In the genomic region with DNA sequence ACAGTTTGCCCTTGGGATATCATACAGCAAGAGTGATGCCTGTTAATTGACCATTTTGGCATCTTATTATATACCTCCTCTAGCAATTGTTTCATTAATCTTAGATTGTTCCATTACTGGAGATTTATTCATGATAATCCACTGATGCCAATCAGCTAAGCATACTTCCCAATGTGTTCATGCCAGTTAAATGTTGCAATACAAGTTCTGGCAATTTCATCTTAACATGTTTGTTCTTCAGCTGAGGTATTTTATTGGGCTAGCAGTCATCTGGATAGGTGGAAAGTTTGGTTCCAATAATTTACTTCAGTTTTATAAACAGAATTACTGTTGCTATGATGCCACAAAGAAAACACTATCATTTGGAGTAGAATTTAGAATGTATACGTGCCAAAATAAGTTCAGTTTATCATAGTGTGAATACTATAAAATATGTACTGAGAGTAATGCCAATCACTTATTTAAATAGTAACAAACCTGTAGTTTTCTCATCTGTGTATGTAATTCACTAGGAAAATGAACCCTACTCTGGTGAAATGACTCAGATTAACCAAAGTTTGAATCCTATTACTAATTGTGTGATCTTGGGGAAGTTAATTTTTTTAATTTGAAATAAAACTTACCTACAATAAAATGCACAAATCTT, we compare ENCODE assay signal across 23 cellular contexts. TPM values are rescaled to one million over a fixed set of nuclear protein-coding genes. Genes with fewer than 3 reads are reported as not detected.
DNase-seq lines count a peak whose midpoint lies in the region; ATAC-seq and TF ChIP-seq lines count a peak whose summit lies in the region.
"Had no signal": no experiment of that assay in that cellular context is flagged by ENCODE, and none has a peak within 500 bp of the region (broad histone marks: within the 10 kb centered on the region; RNA-seq: fewer than 3 reads in every experiment).

No MANE protein-coding gene starts in this region.

- H3K36me3 Mint-ChIP-seq in stimulated activated effector memory CD8-positive, alpha-beta T cell treated with anti-CD3 and anti-CD28 coated beads, Interleukin-12 subunit alpha, Interleukin-12 subunit beta, amount 100 ng/mL, for 72 hours, result no peaks in the 10 kb centered on the region
- H3K36me3 Mint-ChIP-seq in stimulated activated naive B cell treated with anti-CD40 and anti-IgM and Interleukin-4, amounts not matched to agents 10 μg/mL and 1 μg/mL and 100 μg/mL, for 72 hours, result no peaks in the 10 kb centered on the region

- peaks cover 57 to 67% of the 10 kb centered on the region in 2 donors for H3K27me3 Mint-ChIP-seq in stimulated activated naive B cell treated with anti-CD40 and anti-IgM and Interleukin-4, amounts not matched to agents 10 μg/mL and 1 μg/mL and 100 μg/mL, for 72 hours

- no peak for TF ChIP-seq POLR2A in breast epithelium (IDR thresholded peaks at IDR 0.05)
- TF ChIP-seq POLR2A in sigmoid colon (IDR thresholded peaks at IDR 0.05), result no peak

- H3K9ac ChIP-seq in mammary epithelial cell (ENCODE audit: insufficient read depth, low read length) (no peak overlapping the region), PC-3 (ENCODE audit: low read length) (no peak overlapping the region)
- H3K9ac ChIP-seq: BLaER1 treated with 17β-estradiol and CSF1 and Interleukin-3, amounts not matched to agents 10 nM and 100 nM had no signal

- no TSS peak for BruUV-seq in mammary epithelial cell (replicated peaks; lab: Mats Ljungman, UMichigan)
- BruUV-seq in PC-3 (replicated peaks; lab: Mats Ljungman, UMichigan), result no TSS peak

- no peaks in the 10 kb centered on the region for H3K4me1 ChIP-seq in mammary epithelial cell (ENCODE audit: insufficient read depth, low read length)
- H3K4me1 ChIP-seq in breast epithelium, result no peaks in the 10 kb centered on the region
- H3K4me1 ChIP-seq in PC-3 (ENCODE audit: insufficient read depth, low read length), result peaks cover 11% of the 10 kb centered on the region; the same call in 1 of the 2 replicates
- peaks cover 0 to 10% (median 6%) of the 10 kb centered on the region in 4 donors for H3K4me1 ChIP-seq in sigmoid colon
- H3K4me1 ChIP-seq: BLaER1 treated with 17β-estradiol and CSF1 and Interleukin-3, amounts not matched to agents 10 nM and 100 nM had no signal

- H3K4me1 Mint-ChIP-seq in stimulated activated effector memory CD8-positive, alpha-beta T cell treated with anti-CD3 and anti-CD28 coated beads, Interleukin-12 subunit alpha, Interleukin-12 subunit beta, amount 100 ng/mL, for 72 hours, result no peaks in the 10 kb centered on the region
- peaks cover 3 to 7% of the 10 kb centered on the region in 2 donors for H3K4me1 Mint-ChIP-seq in stimulated activated naive B cell treated with anti-CD40 and anti-IgM and Interleukin-4, amounts not matched to agents 10 μg/mL and 1 μg/mL and 100 μg/mL, for 72 hours

- H3K27ac ChIP-seq in mammary epithelial cell (ENCODE audit: insufficient read depth, low read depth, low read length) (no peak overlapping the region), breast epithelium (no peak overlapping the region), PC-3 (ENCODE audit: low read length) (peak overlapping the region; percentile 32), epithelial cell of prostate (no peak overlapping the region), sigmoid colon (no peak overlapping the region)
- H3K27ac ChIP-seq: BLaER1 treated with 17β-estradiol and CSF1 and Interleukin-3, amounts not matched to agents 10 nM and 100 nM; Peyer's patch; SK-N-MC had no signal

- no peaks in the 10 kb centered on the region for H3K9me3 Mint-ChIP-seq in stimulated activated effector memory CD8-positive, alpha-beta T cell treated with anti-CD3 and anti-CD28 coated beads, Interleukin-12 subunit alpha, Interleukin-12 subunit beta, amount 100 ng/mL, for 72 hours
- no peaks in the 10 kb centered on the region for H3K9me3 Mint-ChIP-seq in stimulated activated naive B cell treated with anti-CD40 and anti-IgM and Interleukin-4, amounts not matched to agents 10 μg/mL and 1 μg/mL and 100 μg/mL, for 72 hours
- H3K9me3 Mint-ChIP-seq: CD4-positive, alpha-beta T cell had no signal

- peak; percentile 51; the same call in 1 of the 2 replicates for ATAC-seq in PC-3
- ATAC-seq in stimulated activated effector memory CD8-positive, alpha-beta T cell treated with anti-CD3 and anti-CD28 coated beads, Interleukin-12 subunit alpha, Interleukin-12 subunit beta, amount 100 ng/mL, for 72 hours, result peak; percentile 52
- ATAC-seq in stimulated activated naive B cell treated with anti-CD40 and anti-IgM and Interleukin-4, amounts not matched to agents 10 μg/mL and 1 μg/mL and 100 μg/mL, for 72 hours (replicated peaks), result no peak
- ATAC-seq: K562 had no signal

- TF ChIP-seq EP300 in sigmoid colon (IDR thresholded peaks at IDR 0.05), result no peak

- in situ Hi-C loops in mammary epithelial cell (cut with MboI; ENCODE audit: low sequenced_read_pairs in 2 of 2), result no loop called here

- H2AFZ ChIP-seq in mammary epithelial cell (ENCODE audit: low read depth, low read length) (no peak overlapping the region), PC-3 (ENCODE audit: low read length) (no peak overlapping the region)

- no peaks in the 10 kb centered on the region for H4K20me1 ChIP-seq in mammary epithelial cell (ENCODE audit: insufficient read depth, low read length)
- H4K20me1 ChIP-seq in PC-3 (ENCODE audit: low read length), result no peaks in the 10 kb centered on the region
- H4K20me1 ChIP-seq: BLaER1 treated with 17β-estradiol and CSF1 and Interleukin-3, amounts not matched to agents 10 nM and 100 nM had no signal

- no peak for TF ChIP-seq CTCF in mammary epithelial cell (conservative IDR thresholded peaks at IDR 0.05 in 1 of 2, IDR thresholded peaks at IDR 0.05 in 1 of 2; ENCODE audit: extremely low read depth in 1 of 2, insufficient read depth in 1 of 2, low read depth in 1 of 2, low read length in 2 of 2)
- no peak for TF ChIP-seq CTCF in breast epithelium (IDR thresholded peaks at IDR 0.05)
- no peak for TF ChIP-seq CTCF in PC-3 (conservative IDR thresholded peaks at IDR 0.05; ENCODE audit: low read depth, low read length)
- TF ChIP-seq CTCF in sigmoid colon (IDR thresholded peaks at IDR 0.05), result no peak

- H3K36me3 ChIP-seq in mammary epithelial cell (ENCODE audit: insufficient read depth, low read length) (no peaks in the 10 kb centered on the region), breast epithelium (no peaks in the 10 kb centered on the region), PC-3 (ENCODE audit: low read depth, low read length) (no peaks in the 10 kb centered on the region), sigmoid colon (no peaks in the 10 kb centered on the region)
- H3K36me3 ChIP-seq: BLaER1 treated with 17β-estradiol and CSF1 and Interleukin-3, amounts not matched to agents 10 nM and 100 nM; MG63; Peyer's patch had no signal

- H3K4me2 ChIP-seq in mammary epithelial cell (ENCODE audit: insufficient read depth, low read depth, low read length) (no peak overlapping the region), PC-3 (ENCODE audit: low read length) (0 out of 2 replicates have a peak overlapping the region, but pooled peaks have one; percentile 4)
- H3K4me2 ChIP-seq: BLaER1 treated with 17β-estradiol and CSF1 and Interleukin-3, amounts not matched to agents 10 nM and 100 nM had no signal

- H3K4me3 ChIP-seq in mammary epithelial cell (replicated peaks in 1 of 3; ENCODE audit: insufficient read depth in 1 of 3, low read depth in 2 of 3, low read length in 3 of 3), result no peak overlapping the region
- H3K4me3 ChIP-seq in breast epithelium, result no peak overlapping the region
- no peak overlapping the region for H3K4me3 ChIP-seq in PC-3 (ENCODE audit: low read length)
- no peak overlapping the region for H3K4me3 ChIP-seq in sigmoid colon
- H3K4me3 ChIP-seq: BLaER1 treated with 17β-estradiol and CSF1 and Interleukin-3, amounts not matched to agents 10 nM and 100 nM; K562; MG63; Peyer's patch; SK-N-MC had no signal

- POLR2A ChIA-PET in PC-3 (lab: Charles Lee; ENCODE audit: unreplicated experiment), result interaction anchor here (0.7 kb wide), 1 partner anchor 45 kb away, joined by 3 read pairs; no protein-coding TSS in a partner anchor

- no peaks in the 10 kb centered on the region for H3K79me2 ChIP-seq in mammary epithelial cell (ENCODE audit: insufficient read depth, low read length)
- no peaks in the 10 kb centered on the region for H3K79me2 ChIP-seq in PC-3 (ENCODE audit: low read length)

- dilution Hi-C loops in mammary epithelial cell (cut with HindIII; ENCODE audit: low sequenced_read_pairs), result no loop called here

- 0% methylated on average over 1 of the region's 1 CpG for WGBS in mammary epithelial cell (ENCODE audit: low coverage, missing lambda C conversion rate)
- WGBS in sigmoid colon, 2 donors, result 22 to 69% methylated on average over 1 of the region's 1 CpG

- no peak overlapping the region for H3K27ac Mint-ChIP-seq in stimulated activated effector memory CD8-positive, alpha-beta T cell treated with anti-CD3 and anti-CD28 coated beads, Interleukin-12 subunit alpha, Interleukin-12 subunit beta, amount 100 ng/mL, for 72 hours
- H3K27ac Mint-ChIP-seq in stimulated activated naive B cell treated with anti-CD40 and anti-IgM and Interleukin-4, amounts not matched to agents 10 μg/mL and 1 μg/mL and 100 μg/mL, for 72 hours, result no peak overlapping the region
- H3K27ac Mint-ChIP-seq: CD4-positive, alpha-beta T cell had no signal

- H3K9me2 ChIP-seq in PC-3 (replicated peaks; ENCODE audit: low read length), result no peaks in the 10 kb centered on the region

- intact Hi-C loops in mammary epithelial cell (cut with micrococcal nuclease), result no loop called here
- intact Hi-C loops in breast epithelium (cut with DNase I; ENCODE audit: low total_unique reads), result no loop called here
- intact Hi-C loops in PC-3 (cut with micrococcal nuclease), result no loop called here
- intact Hi-C loops in sigmoid colon (cut with DNase I), result no loop called here

- H3K9me3 ChIP-seq in mammary epithelial cell (replicated peaks; ENCODE audit: insufficient read depth, low read length) (no peaks in the 10 kb centered on the region), breast epithelium (no peaks in the 10 kb centered on the region), PC-3 (ENCODE audit: low read length) (no peaks in the 10 kb centered on the region), sigmoid colon (no peaks in the 10 kb centered on the region)
- H3K9me3 ChIP-seq: MG63, Peyer's patch had no signal

- DNase-seq in mammary epithelial cell (peak; percentile 4), breast epithelium (ENCODE audit: low spot score in 2 of 2) (no peak), PC-3 (peak; percentile 48), epithelial cell of prostate (ENCODE audit: low read depth, low spot score) (peak; percentile 27), NCI-H524 (lab: John Stamatoyannopoulos, UW) (no peak), sigmoid colon (no peak)
- no peak for DNase-seq in stimulated activated effector memory CD8-positive, alpha-beta T cell treated with anti-CD3 and anti-CD28 coated beads, Interleukin-12 subunit alpha, Interleukin-12 subunit beta, amount 100 ng/mL, for 72 hours (ENCODE audit: low spot score in 2 of 2)
- DNase-seq in stimulated activated naive B cell treated with anti-CD40 and anti-IgM and Interleukin-4, amounts not matched to agents 10 μg/mL and 1 μg/mL and 100 μg/mL, for 72 hours, result no peak
- DNase-seq: AML-193; CD4-positive, alpha-beta T cell; Kasumi-1; MG63; NCI-H1105 treated with DMSO at 0.1 percent for 48 hours; NCI-H146; NCI-H1930; NCI-H446; NCI-H526; NCI-H82; Peyer's patch; SIG-M5 had no signal

- H3K4me3 Mint-ChIP-seq in stimulated activated effector memory CD8-positive, alpha-beta T cell treated with anti-CD3 and anti-CD28 coated beads, Interleukin-12 subunit alpha, Interleukin-12 subunit beta, amount 100 ng/mL, for 72 hours, result no peak overlapping the region
- no peak overlapping the region for H3K4me3 Mint-ChIP-seq in stimulated activated naive B cell treated with anti-CD40 and anti-IgM and Interleukin-4, amounts not matched to agents 10 μg/mL and 1 μg/mL and 100 μg/mL, for 72 hours
- H3K4me3 Mint-ChIP-seq: CD4-positive, alpha-beta T cell had no signal

- H3F3A ChIP-seq in PC-3 (ENCODE audit: low read length, unreplicated experiment), result no peaks in the 10 kb centered on the region

- CTCF ChIA-PET in mammary epithelial cell (lab: Charles Lee; ENCODE audit: low non-redundant PET) (no interaction called here), PC-3 (lab: Charles Lee) (no interaction called here)

- peaks cover 3% of the 10 kb centered on the region for H3K27me3 ChIP-seq in mammary epithelial cell (ENCODE audit: insufficient read depth, low read length)
- H3K27me3 ChIP-seq in breast epithelium, result peaks cover 0 to 13% of the 10 kb centered on the region in 2 donors
- H3K27me3 ChIP-seq in PC-3 (ENCODE audit: low read length), result no peaks in the 10 kb centered on the region
- peaks cover 4 to 40% (median 9%) of the 10 kb centered on the region in 3 donors for H3K27me3 ChIP-seq in sigmoid colon
- H3K27me3 ChIP-seq: BLaER1 treated with 17β-estradiol and CSF1 and Interleukin-3, amounts not matched to agents 10 nM and 100 nM; MG63 had no signal

RNA-seq across cellular contexts. Expression of a gene that starts 27.9 kb away (rescaled TPM):
- total RNA-seq in mammary epithelial cell, result 1 to 10 TPM in 1 of 2 donors, under 1 TPM in 1; 0.50 to 4.7 TPM
- 2.9 TPM for polyA plus RNA-seq in mammary epithelial cell
- polyA minus RNA-seq in mammary epithelial cell, result not detected
- not detected for total RNA-seq in breast epithelium
- 1.6 and 3.0 TPM in 2 replicates for total RNA-seq in PC-3 (2014; rRNA removed)
- 1 to 10 TPM in 2 of 4 donors, under 1 TPM in 1, not detected in 1; 0.36 to 3.3 (median 2.7) TPM for total RNA-seq in sigmoid colon
- under 1 TPM in 1 of 3 donors, not detected in 2; 0.09 TPM for polyA plus RNA-seq in sigmoid colon
- total RNA-seq: CD4-positive, alpha-beta T cell; K562; Peyer's patch had no signal
- polyA plus RNA-seq: K562 had no signal

Comparison
In these comparisons a context has a peak if more than half of its experiments do, and no peak if none do; other contexts are left out.
1. DNase-seq: peak in mammary epithelial cell (single experiment), PC-3 (single experiment) and epithelial cell of prostate (single experiment); none in breast epithelium (0 of 2), stimulated activated effector memory CD8-positive, alpha-beta T cell treated with anti-CD3 and anti-CD28 coated beads, Interleukin-12 subunit alpha, Interleukin-12 subunit beta, amount 100 ng/mL, for 72 hours (0 of 2), NCI-H524 (0 of 2), sigmoid colon (single experiment) and stimulated activated naive B cell treated with anti-CD40 and anti-IgM and Interleukin-4, amounts not matched to agents 10 μg/mL and 1 μg/mL and 100 μg/mL, for 72 hours (single experiment).
2. ATAC-seq: peak in PC-3 (single experiment) and stimulated activated effector memory CD8-positive, alpha-beta T cell treated with anti-CD3 and anti-CD28 coated beads, Interleukin-12 subunit alpha, Interleukin-12 subunit beta, amount 100 ng/mL, for 72 hours (single experiment); none in stimulated activated naive B cell treated with anti-CD40 and anti-IgM and Interleukin-4, amounts not matched to agents 10 μg/mL and 1 μg/mL and 100 μg/mL, for 72 hours (0 of 2).